Comparison of ENCODE assay signal across 15 cellular contexts in genomic region chr2:236026839-236027238, GRCh38.
DNase-seq lines count a peak whose midpoint lies in the region; TF ChIP-seq lines count a peak whose summit lies in the region.
"Had no signal": no experiment of that assay in that cellular context is flagged by ENCODE, and none has a peak within 500 bp of the region (broad histone marks: within the 10 kb centered on the region; RNA-seq: fewer than 3 reads in every experiment).

No MANE protein-coding gene starts in this region.

- in situ Hi-C loops in mammary epithelial cell (cut with MboI; ENCODE audit: low sequenced_read_pairs in 2 of 2): no loop called here

- no peaks in the 10 kb centered on the region for H3K79me2 ChIP-seq in mammary epithelial cell (ENCODE audit: insufficient read depth, low read length)

- no peak overlapping the region for H3K4ac ChIP-seq in mesenchymal stem cell (ENCODE audit: low read depth in 1 of 2, low read length in 2 of 2)

- no peak overlapping the region for H4K91ac ChIP-seq in mesenchymal stem cell (ENCODE audit: low read length)

- TF ChIP-seq CTCF in AG09319 (IDR thresholded peaks at IDR 0.05; ENCODE audit: low read depth, low read length) (no peak), fibroblast of villous mesenchyme (IDR thresholded peaks at IDR 0.05; ENCODE audit: insufficient read depth, low read depth, low read length) (no peak), retinal pigment epithelial cell (conservative IDR thresholded peaks at IDR 0.05; ENCODE audit: low read depth, low read length) (no peak), mammary epithelial cell (conservative IDR thresholded peaks at IDR 0.05 in 1 of 2, IDR thresholded peaks at IDR 0.05 in 1 of 2; ENCODE audit: extremely low read depth in 1 of 2, insufficient read depth in 1 of 2, low read depth in 1 of 2, low read length in 2 of 2) (no peak)

- no peak overlapping the region for H2AK5ac ChIP-seq in mesenchymal stem cell (ENCODE audit: low read length, severe bottlenecking)

- H3K9ac ChIP-seq in mesenchymal stem cell (ENCODE audit: low read length): no peak overlapping the region
- H3K9ac ChIP-seq in mammary epithelial cell (ENCODE audit: insufficient read depth, low read length): no peak overlapping the region

- H3K4me3 ChIP-seq in SJCRH30 (no peak overlapping the region), fibroblast of villous mesenchyme (ENCODE audit: low read depth, low read length) (no peak overlapping the region), retinal pigment epithelial cell (ENCODE audit: low read length) (no peak overlapping the region), mesenchymal stem cell (ENCODE audit: insufficient read depth in 1 of 2, low read depth in 1 of 2, low read length in 2 of 2) (no peak overlapping the region), mammary epithelial cell (replicated peaks in 1 of 3; ENCODE audit: insufficient read depth in 1 of 3, low read depth in 2 of 3, low read length in 3 of 3) (no peak overlapping the region)
- H3K4me3 ChIP-seq: HAP-1 had no signal

- H3K36me3 ChIP-seq in SJCRH30: no peaks in the 10 kb centered on the region
- H3K36me3 ChIP-seq in mesenchymal stem cell (ENCODE audit: control insufficient read depth in 1 of 2, insufficient read depth in 2 of 2, low read depth in 1 of 2, low read length in 2 of 2): peaks cover 3 to 7% of the 10 kb centered on the region in 2 experiments
- no peaks in the 10 kb centered on the region for H3K36me3 ChIP-seq in mammary epithelial cell (ENCODE audit: insufficient read depth, low read length)
- H3K36me3 ChIP-seq: HAP-1 had no signal

- H4K20me1 ChIP-seq in mammary epithelial cell (ENCODE audit: insufficient read depth, low read length): no peaks in the 10 kb centered on the region

- CTCF ChIA-PET in mammary epithelial cell (lab: Charles Lee; ENCODE audit: low non-redundant PET): interaction anchor here (0.6 kb wide), 1 partner anchor 417 kb away, joined by 4 read pairs; no protein-coding TSS in a partner anchor

- peaks cover 2% of the 10 kb centered on the region for H3K79me1 ChIP-seq in mesenchymal stem cell (replicated peaks; ENCODE audit: low read length, poor library complexity, severe bottlenecking)

- no peak overlapping the region for H2BK5ac ChIP-seq in mesenchymal stem cell (ENCODE audit: low read depth, low read length, poor library complexity, severe bottlenecking)

- H4K8ac ChIP-seq in mesenchymal stem cell (ENCODE audit: low read length): no peak overlapping the region

- intact Hi-C loops in mammary epithelial cell (cut with micrococcal nuclease): no loop called here

- no peak overlapping the region for H3K14ac ChIP-seq in mesenchymal stem cell (ENCODE audit: low read length in 2 of 2)

- WGBS in mesenchymal stem cell: 92% methylated on average over 3 of the region's 4 CpGs
- WGBS in mammary epithelial cell (ENCODE audit: low coverage, missing lambda C conversion rate): 91% methylated on average over 4 of the region's 4 CpGs

- H3K4me2 ChIP-seq in mesenchymal stem cell (ENCODE audit: low read length, poor library complexity, severe bottlenecking): no peak overlapping the region
- no peak overlapping the region for H3K4me2 ChIP-seq in mammary epithelial cell (ENCODE audit: insufficient read depth, low read depth, low read length)

- no peak overlapping the region for H3K18ac ChIP-seq in mesenchymal stem cell (ENCODE audit: low read depth in 1 of 2, low read length in 2 of 2)

- H3K27ac ChIP-seq in SJCRH30: peak overlapping the region; percentile 59; the same call in 1 of the 2 replicates
- no peak overlapping the region for H3K27ac ChIP-seq in mesenchymal stem cell (ENCODE audit: low read length, poor library complexity, severe bottlenecking)
- H3K27ac ChIP-seq in mammary epithelial cell (ENCODE audit: insufficient read depth, low read depth, low read length): no peak overlapping the region

- H2BK15ac ChIP-seq in mesenchymal stem cell (ENCODE audit: low read depth, poor library complexity, severe bottlenecking): no peak overlapping the region

- H2AFZ ChIP-seq in mesenchymal stem cell (ENCODE audit: low read depth, low read length): no peak overlapping the region
- H2AFZ ChIP-seq in mammary epithelial cell (ENCODE audit: low read depth, low read length): no peak overlapping the region

- H3K9me3 ChIP-seq in SJCRH30 (replicated peaks) (0 out of 2 replicates have a peak, but pooled peaks cover 6% of the 10 kb centered on the region), mesenchymal stem cell (ENCODE audit: control insufficient read depth, low read length) (no peaks in the 10 kb centered on the region), mammary epithelial cell (replicated peaks; ENCODE audit: insufficient read depth, low read length) (no peaks in the 10 kb centered on the region)
- H3K9me3 ChIP-seq: HAP-1 had no signal

- H3K4me1 ChIP-seq in SJCRH30 (peaks cover 24% of the 10 kb centered on the region), mesenchymal stem cell (ENCODE audit: control insufficient read depth, insufficient read depth, low read depth, low read length) (no peaks in the 10 kb centered on the region), mammary epithelial cell (ENCODE audit: insufficient read depth, low read length) (no peaks in the 10 kb centered on the region)
- H3K4me1 ChIP-seq: HAP-1 had no signal

- DNase-seq in AG09319 (ENCODE audit: extremely low read depth, low read depth) (peak; percentile 14), SJCRH30 (peak in 1 of 2 experiments; percentile 35), fibroblast of villous mesenchyme (ENCODE audit: low read depth) (peak; percentile 52), retinal pigment epithelial cell (ENCODE audit: low read depth) (peak; percentile 11), DMS153 (lab: John Stamatoyannopoulos, UW) (no peak), mesenchymal stem cell (no peak), mammary epithelial cell (no peak)
- DNase-seq: 8988T; C1 segment of cervical spinal cord; Calu3; CD4-positive, alpha-beta T cell; DND-41; GDM1; GOT3 had no signal

- no peak overlapping the region for H3K23ac ChIP-seq in mesenchymal stem cell (ENCODE audit: low read length in 2 of 2)

- dilution Hi-C loops in mammary epithelial cell (cut with HindIII; ENCODE audit: low sequenced_read_pairs): no loop called here

- H3K27me3 ChIP-seq in SJCRH30 (no peaks in the 10 kb centered on the region), mesenchymal stem cell (ENCODE audit: control insufficient read depth in 1 of 2, insufficient read depth in 1 of 2, low read length in 2 of 2) (no peaks in the 10 kb centered on the region), mammary epithelial cell (ENCODE audit: insufficient read depth, low read length) (no peaks in the 10 kb centered on the region)

- no peak overlapping the region for H2BK120ac ChIP-seq in mesenchymal stem cell (ENCODE audit: low read depth, low read length)

- no TSS peak for BruUV-seq in mammary epithelial cell (replicated peaks; lab: Mats Ljungman, UMichigan)

- H2BK12ac ChIP-seq in mesenchymal stem cell (ENCODE audit: low read length in 2 of 2): no peak overlapping the region

Comparison
In these comparisons a context has a peak if more than half of its experiments do, and no peak if none do; other contexts are left out.
1. DNase-seq: peak in AG09319 (single experiment), fibroblast of villous mesenchyme (single experiment) and retinal pigment epithelial cell (single experiment); none in DMS153 (single experiment), mesenchymal stem cell (single experiment) and mammary epithelial cell (single experiment).